Comparison of ENCODE assay signal across 1 cellular context in genomic region chr17:19303367-19303776, GRCh38.
TF ChIP-seq lines count a peak whose summit lies in the region.

No MANE protein-coding gene starts in this region.

TF ChIP-seq in GM12878, 131 proteins besides CTCF, POLR2A, EP300 and RAD21 (continued from another document):
- TF ChIP-seq ZNF622 (IDR thresholded peaks at IDR 0.05) = no peak
- TF ChIP-seq REST (IDR thresholded peaks at IDR 0.05; ENCODE audit: low read depth, low read length) = no peak
- no peak for TF ChIP-seq ZNF592 (IDR thresholded peaks at IDR 0.05)
- no peak for TF ChIP-seq SREBF1 (IDR thresholded peaks at IDR 0.05; ENCODE audit: low read length)
- TF ChIP-seq YY1 (IDR thresholded peaks at IDR 0.05; ENCODE audit: low read depth, low read length) = no peak
- TF ChIP-seq ATF7 (IDR thresholded peaks at IDR 0.05; ENCODE audit: low read depth) = peak; percentile 96
- TF ChIP-seq BRCA1 (IDR thresholded peaks at IDR 0.05; ENCODE audit: low read depth, low read length) = no peak
- no peak for TF ChIP-seq ZBED1 (IDR thresholded peaks at IDR 0.05; ENCODE audit: borderline replicate concordance)
- no peak for TF ChIP-seq FOXK2 (IDR thresholded peaks at IDR 0.05)
- TF ChIP-seq ZNF217 (IDR thresholded peaks at IDR 0.05) = no peak
- TF ChIP-seq SP1 (IDR thresholded peaks at IDR 0.05; ENCODE audit: low read depth, low read length) = no peak
- no peak for TF ChIP-seq ZBTB11 (CRISPR knock-in tag; IDR thresholded peaks at IDR 0.05)
- no peak for TF ChIP-seq SREBF2 (IDR thresholded peaks at IDR 0.05; ENCODE audit: low read length)
- TF ChIP-seq CREB1 (IDR thresholded peaks at IDR 0.05; ENCODE audit: low read depth) = no peak
- no peak for TF ChIP-seq SKIL (IDR thresholded peaks at IDR 0.05; ENCODE audit: low read depth, poor library complexity, severe bottlenecking)
- peak; percentile 60; the same call in 1 of the 2 replicates for TF ChIP-seq PKNOX1 (IDR thresholded peaks at IDR 0.05)
- TF ChIP-seq MEF2B (IDR thresholded peaks at IDR 0.05; ENCODE audit: partially characterized antibody, poor library complexity, severe bottlenecking) = no peak
- no peak for TF ChIP-seq POLR2AphosphoS5 (IDR thresholded peaks at IDR 0.05; ENCODE audit: low read length)
- peak; percentile 76 for TF ChIP-seq RUNX3 (IDR thresholded peaks at IDR 0.05; ENCODE audit: low read length)
- TF ChIP-seq CUX1 (IDR thresholded peaks at IDR 0.05; ENCODE audit: insufficient replicate concordance, low read depth, low read length) = no peak
- TF ChIP-seq CHD4 (IDR thresholded peaks at IDR 0.05) = no peak
- no peak for TF ChIP-seq SMC3 (IDR thresholded peaks at IDR 0.05; ENCODE audit: borderline replicate concordance, low read length)
- no peak for TF ChIP-seq KLF5 (IDR thresholded peaks at IDR 0.05; ENCODE audit: partially characterized antibody)
- no peak for TF ChIP-seq RCOR1 (conservative IDR thresholded peaks at IDR 0.05; ENCODE audit: low read depth, low read length)
- TF ChIP-seq SUPT20H (IDR thresholded peaks at IDR 0.05; ENCODE audit: borderline replicate concordance, control insufficient read depth, low read depth, low read length) = no peak
- TF ChIP-seq EED (IDR thresholded peaks at IDR 0.05; ENCODE audit: low read depth) = no peak
